Comparison of ENCODE assay signal across 8 cellular contexts in genomic region chr7:100544949-100545635, GRCh38. TPM values are rescaled to one million over a fixed set of nuclear protein-coding genes. Genes with fewer than 3 reads are reported as not detected.
DNase-seq lines count a peak whose midpoint lies in the region; TF ChIP-seq lines count a peak whose summit lies in the region.

No MANE protein-coding gene starts in this region.

- no peaks in the 10 kb centered on the region for H3K27me3 Mint-ChIP-seq in T-helper 2 cell treated with Interferon-gamma antibody and Interleukin-4, amounts not matched to agents 5 μg/mL and 100 μg/mL, for 36 hours (ENCODE audit: low read depth)

- peaks cover 10% of the 10 kb centered on the region for H3K36me3 ChIP-seq in OCI-LY3 (replicated peaks; ENCODE audit: low read depth, low read length)
- H3K36me3 ChIP-seq in trophoblast cell (ENCODE audit: control insufficient read depth in 1 of 2, insufficient read depth in 2 of 2, low read length in 2 of 2), result no peaks in the 10 kb centered on the region

- H3K79me1 ChIP-seq in trophoblast cell (ENCODE audit: low read length), result peaks cover 4% of the 10 kb centered on the region

- no peak overlapping the region for H3K14ac ChIP-seq in trophoblast cell (ENCODE audit: low read length)

- H3K4me2 ChIP-seq in OCI-LY3 (ENCODE audit: low read length) (peak overlapping the region; percentile 92), trophoblast cell (ENCODE audit: low read length) (peak overlapping the region; percentile 29)

- H3K9ac ChIP-seq in OCI-LY3 (ENCODE audit: low read length), result peak overlapping the region; percentile 82
- H3K9ac ChIP-seq in trophoblast cell (ENCODE audit: low read length), result no peak overlapping the region

- H3K27me3 ChIP-seq in OCI-LY3 (ENCODE audit: low read depth, low read length) (no peaks in the 10 kb centered on the region), trophoblast cell (ENCODE audit: insufficient read depth, low read length) (no peaks in the 10 kb centered on the region)

- peak overlapping the region; percentile 81 for H3K4me3 Mint-ChIP-seq in T-helper 2 cell treated with Interferon-gamma antibody and Interleukin-4, amounts not matched to agents 5 μg/mL and 100 μg/mL, for 36 hours

- peak overlapping the region; percentile 94 for H3K27ac Mint-ChIP-seq in T-helper 2 cell treated with Interferon-gamma antibody and Interleukin-4, amounts not matched to agents 5 μg/mL and 100 μg/mL, for 36 hours

- H2BK12ac ChIP-seq in trophoblast cell (ENCODE audit: low read length), result peak overlapping the region; percentile 15

- H3K23ac ChIP-seq in trophoblast cell (ENCODE audit: low read length), result no peak overlapping the region

- no peak overlapping the region for H2AK5ac ChIP-seq in trophoblast cell (ENCODE audit: low read length)

- H4K12ac ChIP-seq in trophoblast cell (ENCODE audit: low read depth, low read length), result no peak overlapping the region

- no peak overlapping the region for H3K4ac ChIP-seq in trophoblast cell (ENCODE audit: low read depth, low read length)

- H4K91ac ChIP-seq in trophoblast cell (ENCODE audit: low read depth, low read length), result no peak overlapping the region

- no peak overlapping the region for H3K18ac ChIP-seq in trophoblast cell (ENCODE audit: low read length)

- H4K8ac ChIP-seq in trophoblast cell (ENCODE audit: low read depth, low read length), result no peak overlapping the region

- no peaks in the 10 kb centered on the region for H3K9me3 Mint-ChIP-seq in T-helper 2 cell treated with Interferon-gamma antibody and Interleukin-4, amounts not matched to agents 5 μg/mL and 100 μg/mL, for 36 hours

- H3K4me1 ChIP-seq in OCI-LY3 (ENCODE audit: low read length) (peaks cover 94% of the 10 kb centered on the region), trophoblast cell (ENCODE audit: control insufficient read depth in 1 of 2, insufficient read depth in 2 of 2, low read length in 2 of 2) (peaks cover 12 to 14% of the 10 kb centered on the region in 2 experiments)

- H2BK120ac ChIP-seq in trophoblast cell (ENCODE audit: insufficient read depth, low read length, poor library complexity), result no peak overlapping the region

- H3K79me2 ChIP-seq in OCI-LY3 (ENCODE audit: low read length) (peaks cover 66% of the 10 kb centered on the region), trophoblast cell (ENCODE audit: control insufficient read depth, insufficient read depth, low read length, poor library complexity) (no peaks in the 10 kb centered on the region)

- no CpG with 5 or more reads among the region's 2 CpGs for WGBS in trophoblast cell (ENCODE audit: extremely low coverage, insufficient coverage, insufficient read length)

- H3K36me3 Mint-ChIP-seq in T-helper 2 cell treated with Interferon-gamma antibody and Interleukin-4, amounts not matched to agents 5 μg/mL and 100 μg/mL, for 36 hours (ENCODE audit: low read depth), result peaks cover 14% of the 10 kb centered on the region

- no peak for DNase-seq in T-helper 2 cell treated with Interferon-gamma antibody and Interleukin-4, amounts not matched to agents 5 μg/mL and 100 μg/mL, for 36 hours (ENCODE audit: low spot score)
- DNase-seq in T-helper 2 cell, result no peak
- DNase-seq in epithelial cell of prostate (ENCODE audit: low read depth, low spot score), result no peak
- peak; percentile 51 to 85 for DNase-seq in trophoblast cell
- DNase-seq in GM20000 (ENCODE audit: low spot score), result no peak
- no peak for DNase-seq in cerebellum (ENCODE audit: low spot score)
- no peak for DNase-seq in mucosa of gallbladder (ENCODE audit: low spot score)

- H2AFZ ChIP-seq in OCI-LY3 (ENCODE audit: low read depth, low read length), result no peak overlapping the region
- H2AFZ ChIP-seq in trophoblast cell (ENCODE audit: insufficient read depth, low read length, poor library complexity), result no peak overlapping the region

- H3K4me3 ChIP-seq in OCI-LY3 (ENCODE audit: low read length) (peak overlapping the region; percentile 67), trophoblast cell (ENCODE audit: low read depth, low read length) (no peak overlapping the region)

- peaks cover 78% of the 10 kb centered on the region for H3K4me1 Mint-ChIP-seq in T-helper 2 cell treated with Interferon-gamma antibody and Interleukin-4, amounts not matched to agents 5 μg/mL and 100 μg/mL, for 36 hours (ENCODE audit: low read depth)

- H3K9me3 ChIP-seq in OCI-LY3 (ENCODE audit: insufficient read depth, low read length) (no peaks in the 10 kb centered on the region), trophoblast cell (ENCODE audit: insufficient read depth, low read depth, low read length) (no peaks in the 10 kb centered on the region)

- TF ChIP-seq CTCF in OCI-LY3 (IDR thresholded peaks at IDR 0.05; ENCODE audit: low read depth, low read length), result no peak
- TF ChIP-seq CTCF in GM20000 (IDR thresholded peaks at IDR 0.05; ENCODE audit: extremely low read depth, missing control alignments), result no peak

- H4K20me1 ChIP-seq in OCI-LY3 (ENCODE audit: insufficient read depth, low read length), result no peaks in the 10 kb centered on the region

- H3K27ac ChIP-seq in OCI-LY3 (ENCODE audit: low read length) (peak overlapping the region; percentile 99), epithelial cell of prostate (peak overlapping the region; percentile 92), trophoblast cell (ENCODE audit: low read depth, low read length) (peak overlapping the region; percentile 86)

- peak overlapping the region; percentile 42 for H2BK5ac ChIP-seq in trophoblast cell (ENCODE audit: low read depth, low read length, poor library complexity)

RNA-seq across cellular contexts. Expression of gene AGFG2, which starts 6.1 kb away (rescaled TPM):
- 3.0 TPM in 2 replicates for polyA plus RNA-seq in trophoblast cell (2013)
- total RNA-seq in cerebellum, result 4.4 TPM
- 102 TPM for total RNA-seq in mucosa of gallbladder

RNA-seq across cellular contexts. Expression of gene SAP25, which starts 28.6 kb away (rescaled TPM):
- 1.4 and 2.0 TPM in 2 replicates for polyA plus RNA-seq in trophoblast cell (2013)
- total RNA-seq in cerebellum, result not detected
- total RNA-seq in mucosa of gallbladder, result 13.3 TPM

RNA-seq across cellular contexts. Expression of gene LRCH4, which starts 40.8 kb away (rescaled TPM):
- 37.0 and 40.0 TPM in 2 replicates for polyA plus RNA-seq in trophoblast cell (2013)
- total RNA-seq in cerebellum (13.6 TPM), mucosa of gallbladder (131 TPM)

RNA-seq across cellular contexts. Expression of gene FBXO24, which starts 41.0 kb away (rescaled TPM):
- polyA plus RNA-seq in trophoblast cell (2013), result 0.29 and 0.47 TPM in 2 replicates
- 0.45 TPM for total RNA-seq in cerebellum
- 1.6 TPM for total RNA-seq in mucosa of gallbladder

RNA-seq across cellular contexts. Expression of gene PCOLCE, which starts 57.1 kb away (rescaled TPM):
- polyA plus RNA-seq in trophoblast cell (2013), result 37.2 and 37.6 TPM in 2 replicates
- total RNA-seq in cerebellum (14.9 TPM), mucosa of gallbladder (55.4 TPM)

Comparison
In these comparisons a context has a peak if more than half of its experiments do, and no peak if none do; other contexts are left out.
1. DNase-seq: peak in trophoblast cell (2 of 2); none in T-helper 2 cell treated with Interferon-gamma antibody and Interleukin-4, amounts not matched to agents 5 μg/mL and 100 μg/mL, for 36 hours (single experiment), T-helper 2 cell (0 of 5), epithelial cell of prostate (single experiment), GM20000 (single experiment), cerebellum (single experiment) and mucosa of gallbladder (single experiment).
2. RNA of gene AGFG2, which starts 6.1 kb away (total RNA-seq): 102 TPM in mucosa of gallbladder (single experiment); 4.4 TPM in cerebellum (single experiment); every median in the first group is over 10 times any median in the second.
3. RNA of gene SAP25, which starts 28.6 kb away (total RNA-seq): 13.3 TPM in mucosa of gallbladder (single experiment); not detected in cerebellum (single experiment); every median in the first group is over 10 times any median in the second.
4. Peak in every context shown above with its lines, with median percentiles within 50 percentile points of each other: H3K27ac ChIP-seq.